24 cellular contexts compared by ENCODE assay signal in genomic region chr5:67465556-67466206, GRCh38.
DNase-seq lines count a peak whose midpoint lies in the region; ATAC-seq lines count a peak whose summit lies in the region.
"Had no signal": no experiment of that assay in that cellular context is flagged by ENCODE, and none has a peak within 500 bp of the region (broad histone marks: within the 10 kb centered on the region; RNA-seq: fewer than 3 reads in every experiment).

No MANE protein-coding gene starts in this region.

- DNase-seq in fibroblast of gingiva (ENCODE audit: low read depth) (peak; percentile 96), myocyte (ENCODE audit: low read depth) (peak; percentile 34), midbrain (lab: John Stamatoyannopoulos, UW) (no peak), mesenteric fat pad (ENCODE audit: low spot score) (no peak), SW480 (ENCODE audit: low spot score) (no peak)
- DNase-seq: activated CD4-positive, alpha-beta memory T cell treated with anti-CD3 and anti-CD28 coated beads, Interleukin-2, amount 10 ng/mL, durations not matched to agents 7 days and 5 days; activated CD8-positive, alpha-beta memory T cell treated with anti-CD3 and anti-CD28 coated beads, Interleukin-2, amount 50 U/mL, for 4 hours; activated naive CD4-positive, alpha-beta T cell treated with Interleukin-2 at 50 U/mL for 16 hours; C1 segment of cervical spinal cord; COR-L47; GDM1; NCI-H1048; NCI-H187; NCI-H510A treated with DMSO at 0.1 percent for 48 hours; right lobe of liver; SK-N-SH; spleen; stimulated activated CD4-positive, alpha-beta T cell treated with anti-CD3 and anti-CD28 coated beads, Interleukin-2, amount 100 ng/mL, for 24 hours; stimulated activated naive CD8-positive, alpha-beta T cell treated with anti-CD3 and anti-CD28 coated beads, Interleukin-15, Interleukin-2, amounts not matched to agents 100 U/mL and 50 U/mL, for 24 hours; T-helper 17 cell had no signal

- ATAC-seq in GM18907 (IDR thresholded peaks at IDR 0.05; ENCODE audit: unreplicated experiment), result peak; percentile 72
- ATAC-seq in HG03159 (IDR thresholded peaks at IDR 0.05; ENCODE audit: unreplicated experiment), result peak; percentile 49
- ATAC-seq in HG03521 (IDR thresholded peaks at IDR 0.05; ENCODE audit: unreplicated experiment), result no peak
- ATAC-seq: activated CD4-positive, CD25-positive, alpha-beta regulatory T cell treated with anti-CD3 and anti-CD28 coated beads, Interleukin-2, amount 50 U/mL, for 24 hours; right lobe of liver; stimulated activated naive CD8-positive, alpha-beta T cell treated with anti-CD3 and anti-CD28 coated beads, Interleukin-15, Interleukin-2, amounts not matched to agents 100 U/mL and 50 U/mL, for 24 hours; T-helper 17 cell had no signal

Comparison
In these comparisons a context has a peak if more than half of its experiments do, and no peak if none do; other contexts are left out.
1. DNase-seq: peak in fibroblast of gingiva (single experiment) and myocyte (single experiment); none in midbrain (single experiment), mesenteric fat pad (single experiment) and SW480 (single experiment).